In the genomic region with DNA sequence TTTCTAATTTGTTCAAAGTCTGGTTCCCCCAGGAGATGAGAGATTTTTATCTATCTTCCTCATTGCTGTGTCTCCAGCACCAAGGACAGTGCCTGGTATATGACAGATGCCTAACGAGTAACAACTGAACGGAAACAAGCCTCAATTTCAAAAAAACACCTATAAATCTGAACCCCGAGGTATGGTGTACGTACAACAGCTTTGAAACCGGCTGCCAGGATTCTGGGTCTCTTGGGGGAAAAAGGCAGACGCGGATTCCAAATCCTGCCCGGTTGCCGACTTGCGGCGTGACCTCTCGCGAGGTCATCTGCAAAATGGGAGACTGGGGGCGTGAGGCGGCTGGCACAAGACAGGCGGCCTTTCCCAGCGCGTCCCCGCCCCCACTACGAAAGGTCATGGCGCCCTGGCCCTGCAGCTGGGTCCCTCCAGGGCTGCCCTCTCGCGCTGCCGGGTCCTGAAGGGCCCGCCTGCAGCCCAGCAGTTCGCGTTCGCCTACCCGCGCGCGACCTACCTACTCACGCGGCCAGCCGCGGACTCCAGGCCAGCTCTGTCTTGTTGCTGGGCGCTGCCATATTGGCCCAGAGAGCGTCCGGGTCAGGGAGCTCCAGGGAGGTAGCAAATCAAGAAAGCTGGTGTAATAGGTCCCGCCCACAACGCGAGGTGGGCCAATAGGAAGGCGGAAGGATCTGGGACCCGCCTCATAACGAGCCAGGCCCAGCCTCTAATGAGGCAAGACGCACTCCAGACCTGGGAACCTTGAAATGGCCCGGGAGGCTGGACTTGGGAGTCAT, we compare ENCODE assay signal across 1 cellular context.
TF ChIP-seq lines count a peak whose summit lies in the region.

A gene with protein sequence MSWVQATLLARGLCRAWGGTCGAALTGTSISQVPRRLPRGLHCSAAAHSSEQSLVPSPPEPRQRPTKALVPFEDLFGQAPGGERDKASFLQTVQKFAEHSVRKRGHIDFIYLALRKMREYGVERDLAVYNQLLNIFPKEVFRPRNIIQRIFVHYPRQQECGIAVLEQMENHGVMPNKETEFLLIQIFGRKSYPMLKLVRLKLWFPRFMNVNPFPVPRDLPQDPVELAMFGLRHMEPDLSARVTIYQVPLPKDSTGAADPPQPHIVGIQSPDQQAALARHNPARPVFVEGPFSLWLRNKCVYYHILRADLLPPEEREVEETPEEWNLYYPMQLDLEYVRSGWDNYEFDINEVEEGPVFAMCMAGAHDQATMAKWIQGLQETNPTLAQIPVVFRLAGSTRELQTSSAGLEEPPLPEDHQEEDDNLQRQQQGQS (minus strand): TSS at position 584 of the 791 bp plus-strand sequence. CDS start 9,964 bp downstream, outside the sequence.

TF ChIP-seq in GM12878, 131 proteins besides CTCF, POLR2A, EP300 and RAD21 (continued from another document):
- 0 out of 2 replicates have a peak, but pooled peaks have one; percentile 15 for TF ChIP-seq ZNF687 (IDR thresholded peaks at IDR 0.05)
- TF ChIP-seq SP1 (IDR thresholded peaks at IDR 0.05; ENCODE audit: low read depth, low read length): peak; percentile 78
- TF ChIP-seq NR2C2 (IDR thresholded peaks at IDR 0.05; ENCODE audit: borderline replicate concordance, control insufficient read depth, insufficient read length, low read depth): peak; percentile 80
- peak; percentile 38; the same call in 1 of the 2 replicates for TF ChIP-seq HDAC2 (IDR thresholded peaks at IDR 0.05)
- peak; percentile 63 for TF ChIP-seq RB1 (IDR thresholded peaks at IDR 0.05; ENCODE audit: borderline replicate concordance)
- no peak for TF ChIP-seq SRF (IDR thresholded peaks at IDR 0.05; ENCODE audit: low read depth in 2 of 2, low read length in 2 of 2)
- TF ChIP-seq ESRRA (IDR thresholded peaks at IDR 0.05; ENCODE audit: low read length): peak; percentile 86; the same call in 1 of the 2 replicates
- TF ChIP-seq MAX (IDR thresholded peaks at IDR 0.05; ENCODE audit: low read depth, low read length): peak; percentile 87
- no peak for TF ChIP-seq SUZ12 (IDR thresholded peaks at IDR 0.05; ENCODE audit: unreplicated experiment)
- peak; percentile 88 for TF ChIP-seq LARP7 (IDR thresholded peaks at IDR 0.05)
- TF ChIP-seq ZNF217 (IDR thresholded peaks at IDR 0.05): no peak
- 0 out of 2 replicates have a peak, but pooled peaks have one; percentile 40 for TF ChIP-seq TCF3 (IDR thresholded peaks at IDR 0.05; ENCODE audit: borderline replicate concordance, insufficient read depth, low read depth, low read length)
- TF ChIP-seq, protein P1, sequence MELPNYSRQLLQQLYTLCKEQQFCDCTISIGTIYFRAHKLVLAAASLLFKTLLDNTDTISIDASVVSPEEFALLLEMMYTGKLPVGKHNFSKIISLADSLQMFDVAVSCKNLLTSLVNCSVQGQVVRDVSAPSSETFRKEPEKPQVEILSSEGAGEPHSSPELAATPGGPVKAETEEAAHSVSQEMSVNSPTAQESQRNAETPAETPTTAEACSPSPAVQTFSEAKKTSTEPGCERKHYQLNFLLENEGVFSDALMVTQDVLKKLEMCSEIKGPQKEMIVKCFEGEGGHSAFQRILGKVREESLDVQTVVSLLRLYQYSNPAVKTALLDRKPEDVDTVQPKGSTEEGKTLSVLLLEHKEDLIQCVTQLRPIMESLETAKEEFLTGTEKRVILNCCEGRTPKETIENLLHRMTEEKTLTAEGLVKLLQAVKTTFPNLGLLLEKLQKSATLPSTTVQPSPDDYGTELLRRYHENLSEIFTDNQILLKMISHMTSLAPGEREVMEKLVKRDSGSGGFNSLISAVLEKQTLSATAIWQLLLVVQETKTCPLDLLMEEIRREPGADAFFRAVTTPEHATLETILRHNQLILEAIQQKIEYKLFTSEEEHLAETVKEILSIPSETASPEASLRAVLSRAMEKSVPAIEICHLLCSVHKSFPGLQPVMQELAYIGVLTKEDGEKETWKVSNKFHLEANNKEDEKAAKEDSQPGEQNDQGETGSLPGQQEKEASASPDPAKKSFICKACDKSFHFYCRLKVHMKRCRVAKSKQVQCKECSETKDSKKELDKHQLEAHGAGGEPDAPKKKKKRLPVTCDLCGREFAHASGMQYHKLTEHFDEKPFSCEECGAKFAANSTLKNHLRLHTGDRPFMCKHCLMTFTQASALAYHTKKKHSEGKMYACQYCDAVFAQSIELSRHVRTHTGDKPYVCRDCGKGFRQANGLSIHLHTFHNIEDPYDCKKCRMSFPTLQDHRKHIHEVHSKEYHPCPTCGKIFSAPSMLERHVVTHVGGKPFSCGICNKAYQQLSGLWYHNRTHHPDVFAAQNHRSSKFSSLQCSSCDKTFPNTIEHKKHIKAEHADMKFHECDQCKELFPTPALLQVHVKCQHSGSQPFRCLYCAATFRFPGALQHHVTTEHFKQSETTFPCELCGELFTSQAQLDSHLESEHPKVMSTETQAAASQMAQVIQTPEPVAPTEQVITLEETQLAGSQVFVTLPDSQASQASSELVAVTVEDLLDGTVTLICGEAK (IDR thresholded peaks at IDR 0.05; ENCODE audit: borderline replicate concordance): peak; percentile 89
- TF ChIP-seq NR2F1 (conservative IDR thresholded peaks at IDR 0.05): peak; percentile 98
- peak; percentile 94 for TF ChIP-seq GABPA (IDR thresholded peaks at IDR 0.05; ENCODE audit: low read depth)
- TF ChIP-seq HCFC1 (IDR thresholded peaks at IDR 0.05; ENCODE audit: low read length): peak; percentile 75
- TF ChIP-seq SMC3 (IDR thresholded peaks at IDR 0.05; ENCODE audit: borderline replicate concordance, low read length): no peak
- 0 out of 2 replicates have a peak, but pooled peaks have one; percentile 49 for TF ChIP-seq RCOR1 (conservative IDR thresholded peaks at IDR 0.05; ENCODE audit: low read depth, low read length)
- peak; percentile 67; the same call in 1 of the 2 replicates for TF ChIP-seq TARDBP (IDR thresholded peaks at IDR 0.05; ENCODE audit: borderline replicate concordance)
- TF ChIP-seq SREBF1 (IDR thresholded peaks at IDR 0.05; ENCODE audit: low read length): peak; percentile 75
- TF ChIP-seq TCF12 (IDR thresholded peaks at IDR 0.05; ENCODE audit: low read depth, low read length): peak; percentile 42; the same call in 1 of the 2 replicates
- peak; percentile 97 for TF ChIP-seq REST (IDR thresholded peaks at IDR 0.05; ENCODE audit: low read depth, low read length)
- peak; percentile 73 for TF ChIP-seq KLF5 (IDR thresholded peaks at IDR 0.05; ENCODE audit: partially characterized antibody)
